ENCODE assay signal across 14 cellular contexts in the genomic region with DNA sequence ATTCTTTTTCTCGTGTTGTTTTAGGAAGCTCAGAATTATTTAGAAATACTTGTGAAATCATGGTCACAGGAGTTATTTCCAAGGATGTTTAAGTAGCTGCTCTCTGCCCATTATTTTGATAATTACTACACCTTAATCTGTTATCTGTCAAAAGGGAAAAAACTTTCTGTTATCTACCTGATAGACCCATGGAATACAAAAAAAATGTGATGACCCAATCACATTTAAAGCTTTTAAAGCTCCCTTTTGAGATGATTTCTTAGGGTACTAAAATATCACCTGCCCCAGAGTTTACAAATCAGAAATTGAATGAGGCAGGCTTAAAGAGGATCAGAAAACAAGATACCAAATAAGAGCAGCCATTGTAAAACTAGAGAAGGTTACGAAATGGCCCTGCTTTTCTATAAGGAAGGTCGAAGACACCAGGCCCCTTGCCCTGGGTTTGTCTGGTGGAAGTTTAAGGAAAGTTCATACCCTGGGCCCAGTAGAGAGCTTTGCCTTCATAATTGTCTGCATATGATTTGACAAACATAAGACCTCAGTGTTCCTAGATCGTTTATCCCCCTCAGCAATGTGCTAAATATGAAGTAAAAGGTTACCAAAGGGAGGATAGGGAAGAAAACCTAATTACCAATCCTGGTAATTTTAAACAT.
DNase-seq lines count a peak whose midpoint lies in the region; ATAC-seq and TF ChIP-seq lines count a peak whose summit lies in the region.
"Had no signal": no experiment of that assay in that cellular context is flagged by ENCODE, and none has a peak within 500 bp of the region (broad histone marks: within the 10 kb centered on the region; RNA-seq: fewer than 3 reads in every experiment).

No MANE protein-coding gene starts in this region.

- TF ChIP-seq CTCF in left ventricle myocardium inferior (IDR thresholded peaks at IDR 0.05; ENCODE audit: borderline replicate concordance) (no peak), brain microvascular endothelial cell (IDR thresholded peaks at IDR 0.05; ENCODE audit: low read depth, low read length, missing control alignments) (no peak), osteoblast (IDR thresholded peaks at IDR 0.05; ENCODE audit: extremely low read depth, low read depth, low read length) (no peak)

- no peak overlapping the region for H3K4me3 Mint-ChIP-seq in activated CD4-positive, alpha-beta T cell treated with anti-CD3 and anti-CD28 coated beads, Interleukin-2, amount 10 ng/mL, durations not matched to agents 24 days and 14 days
- H3K4me3 Mint-ChIP-seq in stimulated activated naive B cell treated with anti-CD40 and anti-IgM and Interleukin-4, amounts not matched to agents 10 μg/mL and 1 μg/mL and 100 μg/mL, for 72 hours = no peak overlapping the region
- H3K4me3 Mint-ChIP-seq: activated CD4-positive, alpha-beta T cell treated with anti-CD3 and anti-CD28 coated beads for 36 hours; IgD-negative memory B cell had no signal

- H3K27ac ChIP-seq in left ventricle myocardium inferior (replicated peaks) (peak overlapping the region; percentile 78), brain microvascular endothelial cell (peak overlapping the region; percentile 96), osteoblast (ENCODE audit: low read depth, low read length) (peak overlapping the region; percentile 98), aorta (ENCODE audit: low read depth in 1 of 2, low read length in 2 of 2) (peak overlapping the region; percentile 57 to 68)

- in situ Hi-C loops in brain microvascular endothelial cell (cut with HindIII; ENCODE audit: low pct_ligation_motif_present, low sequenced_read_pairs) = no loop called here

- peaks cover 55% of the 10 kb centered on the region for H3K4me1 ChIP-seq in left ventricle myocardium inferior
- H3K4me1 ChIP-seq in osteoblast (ENCODE audit: insufficient read depth, low read length) = peaks cover 42% of the 10 kb centered on the region
- H3K4me1 ChIP-seq in aorta (ENCODE audit: control insufficient read depth in 1 of 2, insufficient read depth in 2 of 2, low read length in 2 of 2) = peaks cover under 1 to 3% of the 10 kb centered on the region in 2 donors

- H3K27me3 Mint-ChIP-seq in activated CD4-positive, alpha-beta T cell treated with anti-CD3 and anti-CD28 coated beads, Interleukin-2, amount 10 ng/mL, durations not matched to agents 24 days and 14 days = no peaks in the 10 kb centered on the region
- H3K27me3 Mint-ChIP-seq in stimulated activated naive B cell treated with anti-CD40 and anti-IgM and Interleukin-4, amounts not matched to agents 10 μg/mL and 1 μg/mL and 100 μg/mL, for 72 hours = no peaks in the 10 kb centered on the region
- H3K27me3 Mint-ChIP-seq: activated CD4-positive, alpha-beta T cell treated with anti-CD3 and anti-CD28 coated beads for 36 hours; IgD-negative memory B cell had no signal

- no peaks in the 10 kb centered on the region for H3K36me3 Mint-ChIP-seq in activated CD4-positive, alpha-beta T cell treated with anti-CD3 and anti-CD28 coated beads, Interleukin-2, amount 10 ng/mL, durations not matched to agents 24 days and 14 days (ENCODE audit: low read depth)
- peaks cover under 1 to 3% of the 10 kb centered on the region in 2 donors for H3K36me3 Mint-ChIP-seq in stimulated activated naive B cell treated with anti-CD40 and anti-IgM and Interleukin-4, amounts not matched to agents 10 μg/mL and 1 μg/mL and 100 μg/mL, for 72 hours

- H3K4me2 ChIP-seq in osteoblast (ENCODE audit: insufficient read depth, low read length) = peak overlapping the region; percentile 67

- ATAC-seq in left cardiac atrium (no peak), aorta (ENCODE audit: low FRiP score) (no peak)
- ATAC-seq in stimulated activated naive B cell treated with anti-CD40 and anti-IgM and Interleukin-4, amounts not matched to agents 10 μg/mL and 1 μg/mL and 100 μg/mL, for 72 hours (replicated peaks) = no peak
- ATAC-seq: activated CD4-positive, alpha-beta T cell treated with anti-CD3 and anti-CD28 coated beads for 36 hours had no signal

- H3K4me3 ChIP-seq in left ventricle myocardium inferior = no peak overlapping the region
- no peak overlapping the region for H3K4me3 ChIP-seq in brain microvascular endothelial cell (ENCODE audit: low read depth, low read length)
- H3K4me3 ChIP-seq in osteoblast (ENCODE audit: insufficient read depth, low read length) = no peak overlapping the region
- no peak overlapping the region for H3K4me3 ChIP-seq in aorta (ENCODE audit: low read length in 2 of 2)

- H3K36me3 ChIP-seq in left ventricle myocardium inferior = no peaks in the 10 kb centered on the region
- H3K36me3 ChIP-seq in brain microvascular endothelial cell (replicated peaks) = no peaks in the 10 kb centered on the region
- no peaks in the 10 kb centered on the region for H3K36me3 ChIP-seq in osteoblast (ENCODE audit: insufficient read depth, low read length)
- no peaks in the 10 kb centered on the region for H3K36me3 ChIP-seq in aorta (ENCODE audit: control insufficient read depth in 1 of 2, insufficient read depth in 2 of 2, low read length in 1 of 2)

- H3K9me3 ChIP-seq in left ventricle myocardium inferior (replicated peaks) (no peaks in the 10 kb centered on the region), osteoblast (ENCODE audit: low read depth, low read length) (no peaks in the 10 kb centered on the region), aorta (ENCODE audit: control insufficient read depth, low read length) (no peaks in the 10 kb centered on the region)

- H3K27me3 ChIP-seq in left ventricle myocardium inferior (ENCODE audit: low read depth) (no peaks in the 10 kb centered on the region), brain microvascular endothelial cell (replicated peaks) (no peaks in the 10 kb centered on the region), osteoblast (ENCODE audit: insufficient read depth, low read length) (no peaks in the 10 kb centered on the region), aorta (ENCODE audit: control insufficient read depth in 1 of 2, insufficient read depth in 2 of 2, low read length in 1 of 2) (no peaks in the 10 kb centered on the region)

- peaks cover 8% of the 10 kb centered on the region for H3K9me3 Mint-ChIP-seq in activated CD4-positive, alpha-beta T cell treated with anti-CD3 and anti-CD28 coated beads, Interleukin-2, amount 10 ng/mL, durations not matched to agents 24 days and 14 days
- H3K9me3 Mint-ChIP-seq in stimulated activated naive B cell treated with anti-CD40 and anti-IgM and Interleukin-4, amounts not matched to agents 10 μg/mL and 1 μg/mL and 100 μg/mL, for 72 hours = peaks cover 0 to 1% of the 10 kb centered on the region in 2 donors
- H3K9me3 Mint-ChIP-seq: IgD-negative memory B cell had no signal

- H2AFZ ChIP-seq in osteoblast (ENCODE audit: low read length) = no peak overlapping the region

- intact Hi-C loops in left ventricle myocardium inferior (cut with micrococcal nuclease) (no loop called here), left cardiac atrium (cut with DNase I) (no loop called here), aorta (cut with DNase I) (loop anchor here in 1 of 2 donors (5.0 to 10.0 kb wide), 2 partner anchors 47 to 65 kb away; no protein-coding TSS in a partner anchor)
- intact Hi-C loops in activated CD4-positive, alpha-beta T cell treated with anti-CD3 and anti-CD28 coated beads, Interleukin-2, amount 10 ng/mL, durations not matched to agents 24 days and 14 days (cut with micrococcal nuclease) = no loop called here

- H3K79me2 ChIP-seq in osteoblast (ENCODE audit: insufficient read depth, low read length) = no peaks in the 10 kb centered on the region

- H3K27ac Mint-ChIP-seq in activated CD4-positive, alpha-beta T cell treated with anti-CD3 and anti-CD28 coated beads, Interleukin-2, amount 10 ng/mL, durations not matched to agents 24 days and 14 days = no peak overlapping the region
- no peak overlapping the region for H3K27ac Mint-ChIP-seq in stimulated activated naive B cell treated with anti-CD40 and anti-IgM and Interleukin-4, amounts not matched to agents 10 μg/mL and 1 μg/mL and 100 μg/mL, for 72 hours
- H3K27ac Mint-ChIP-seq: IgD-negative memory B cell had no signal

- no peaks in the 10 kb centered on the region for H4K20me1 ChIP-seq in osteoblast (ENCODE audit: insufficient read depth, low read length)

- WGBS in aorta, 2 donors = 66 to 72% methylated on average over 4 of the region's 4 CpGs

- no peak for DNase-seq in left ventricle myocardium inferior
- DNase-seq in left cardiac atrium = no peak
- DNase-seq in brain microvascular endothelial cell = no peak
- DNase-seq in osteoblast (ENCODE audit: insufficient read length, low spot score, missing footprints) = no peak
- DNase-seq in aorta = no peak
- no peak for DNase-seq in activated CD4-positive, alpha-beta T cell treated with anti-CD3 and anti-CD28 coated beads, Interleukin-2, amount 10 ng/mL, durations not matched to agents 24 days and 14 days
- no peak for DNase-seq in cerebellar cortex (ENCODE audit: low spot score)
- DNase-seq in stimulated activated naive B cell treated with anti-CD40 and anti-IgM and Interleukin-4, amounts not matched to agents 10 μg/mL and 1 μg/mL and 100 μg/mL, for 72 hours = no peak
- DNase-seq: activated CD4-positive, alpha-beta T cell treated with anti-CD3 and anti-CD28 coated beads for 36 hours; foreskin melanocyte; islet precursor cell; NCI-H1436; NCI-H446 had no signal

- peaks cover 13% of the 10 kb centered on the region for H3K4me1 Mint-ChIP-seq in activated CD4-positive, alpha-beta T cell treated with anti-CD3 and anti-CD28 coated beads, Interleukin-2, amount 10 ng/mL, durations not matched to agents 24 days and 14 days
- H3K4me1 Mint-ChIP-seq in stimulated activated naive B cell treated with anti-CD40 and anti-IgM and Interleukin-4, amounts not matched to agents 10 μg/mL and 1 μg/mL and 100 μg/mL, for 72 hours = peaks cover 14 to 23% of the 10 kb centered on the region in 2 donors
